In the genomic region with DNA sequence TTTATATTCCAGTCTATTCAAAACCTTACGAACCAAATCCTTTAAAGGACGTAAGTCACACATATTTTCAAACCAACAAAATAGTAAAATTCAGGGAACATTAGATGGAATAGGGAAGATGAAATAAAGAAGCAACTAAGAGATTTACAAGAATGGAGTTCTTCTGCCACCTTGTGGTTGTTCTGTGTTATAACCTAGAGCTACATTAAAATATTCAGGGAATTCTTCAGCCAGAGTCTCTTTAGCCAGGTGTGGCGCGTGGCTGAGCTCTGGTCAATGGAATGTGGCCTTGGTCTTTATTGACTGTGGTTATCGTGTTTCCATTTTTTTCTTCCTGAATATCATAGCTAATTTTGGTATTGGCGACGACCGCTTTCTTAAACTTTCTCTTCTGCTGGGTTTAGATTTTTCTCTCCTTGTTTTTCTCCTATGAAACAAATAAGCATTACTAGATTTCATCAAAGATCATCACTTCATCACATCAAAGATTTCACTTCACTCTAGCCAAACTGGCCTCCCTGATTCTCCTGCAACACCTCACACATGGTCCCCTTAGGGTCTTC, we compare ENCODE assay signal across 9 cellular contexts.
DNase-seq lines count a peak whose midpoint lies in the region; ATAC-seq, FAIRE-seq and TF ChIP-seq lines count a peak whose summit lies in the region.
"Had no signal": no experiment of that assay in that cellular context is flagged by ENCODE, and none has a peak within 500 bp of the region (broad histone marks: within the 10 kb centered on the region; RNA-seq: fewer than 3 reads in every experiment).

No MANE protein-coding gene starts in this region.

- H3F3A ChIP-seq in Loucy (ENCODE audit: low read depth) = no peaks in the 10 kb centered on the region
- H3F3A ChIP-seq in PC-9 (ENCODE audit: insufficient read depth, low read depth) = no peaks in the 10 kb centered on the region

- peak overlapping the region; percentile 5; the same call in 1 of the 2 replicates for H2AFZ ChIP-seq in Loucy (ENCODE audit: low read length)
- no peak overlapping the region for H2AFZ ChIP-seq in PC-9

- ATAC-seq in effector memory CD8-positive, alpha-beta T cell (replicated peaks) = peak; percentile 39
- no peak for ATAC-seq in HG03439 (IDR thresholded peaks at IDR 0.05; ENCODE audit: unreplicated experiment)

- peak; percentile 99 for FAIRE-seq in A204.1 (lab: Jason Lieb, UNC)

- no peak overlapping the region for H3K27ac Mint-ChIP-seq in effector memory CD8-positive, alpha-beta T cell
- H3K27ac Mint-ChIP-seq: dendritic cell treated with granulocyte-macrophage colony-stimulating factor and Interleukin-4, amounts not matched to agents 40 ng/mL and 50 ng/mL, for 4 days had no signal

- no peaks in the 10 kb centered on the region for H3K4me1 Mint-ChIP-seq in effector memory CD8-positive, alpha-beta T cell (ENCODE audit: low read depth in 2 of 2)

- no peak overlapping the region for H3K9ac ChIP-seq in Loucy (ENCODE audit: low read depth, low read length, poor library complexity, severe bottlenecking)

- peaks cover 6 to 7% of the 10 kb centered on the region in 2 donors for H3K27me3 Mint-ChIP-seq in effector memory CD8-positive, alpha-beta T cell

- no peaks in the 10 kb centered on the region for H3K9me3 Mint-ChIP-seq in effector memory CD8-positive, alpha-beta T cell
- H3K9me3 Mint-ChIP-seq: dendritic cell treated with granulocyte-macrophage colony-stimulating factor and Interleukin-4, amounts not matched to agents 40 ng/mL and 50 ng/mL, for 4 days had no signal

- H3K4me3 Mint-ChIP-seq in effector memory CD8-positive, alpha-beta T cell = no peak overlapping the region
- H3K4me3 Mint-ChIP-seq: dendritic cell treated with granulocyte-macrophage colony-stimulating factor and Interleukin-4, amounts not matched to agents 40 ng/mL and 50 ng/mL, for 4 days had no signal

- H3K4me3 ChIP-seq in GM12865 (ENCODE audit: low read depth, low read length) (no peak overlapping the region), Loucy (ENCODE audit: low read length, poor library complexity, severe bottlenecking) (no peak overlapping the region), PC-9 (no peak overlapping the region)

- CTCF ChIA-PET in PC-9 (lab: Charles Lee) = interaction anchor here (0.6 kb wide), 1 partner anchor 1579 kb away, joined by 3 read pairs; no protein-coding TSS in a partner anchor

- DNase-seq in GM12865 (ENCODE audit: low read depth) (peak; percentile 67), PC-9 (peak; percentile 21 to 53), medulla oblongata (ENCODE audit: extremely low spot score) (peak; percentile 74)
- no peak for DNase-seq in effector memory CD8-positive, alpha-beta T cell
- DNase-seq in effector CD4-positive, alpha-beta T cell = no peak

- no TSS peak for BruUV-seq in PC-9 (replicated peaks; lab: Mats Ljungman, UMichigan)

- H3K4me1 ChIP-seq in Loucy (ENCODE audit: insufficient read depth, low read length, poor library complexity, severe bottlenecking) (no peaks in the 10 kb centered on the region), PC-9 (replicated peaks; ENCODE audit: insufficient read depth) (no peaks in the 10 kb centered on the region)

- POLR2A ChIA-PET in PC-9 (lab: Charles Lee; ENCODE audit: unreplicated experiment) = no interaction called here

- H3K27me3 ChIP-seq in Loucy (ENCODE audit: insufficient read depth, low read length, poor library complexity, severe bottlenecking) (no peaks in the 10 kb centered on the region), PC-9 (ENCODE audit: insufficient read depth, low read depth) (no peaks in the 10 kb centered on the region)

- intact Hi-C loops in PC-9 (cut with micrococcal nuclease; ENCODE audit: unreplicated experiment) = no loop called here

- H3K36me3 ChIP-seq in Loucy (ENCODE audit: insufficient read depth, low read length) (no peaks in the 10 kb centered on the region), PC-9 (ENCODE audit: low read depth) (no peaks in the 10 kb centered on the region)

- H3K4me2 ChIP-seq in Loucy (ENCODE audit: low read depth, low read length, poor library complexity, severe bottlenecking) = no peak overlapping the region
- H3K4me2 ChIP-seq in PC-9 = no peak overlapping the region

- H4K20me1 ChIP-seq in Loucy (ENCODE audit: insufficient read depth, low read length, poor library complexity, severe bottlenecking) = no peaks in the 10 kb centered on the region
- no peaks in the 10 kb centered on the region for H4K20me1 ChIP-seq in PC-9 (ENCODE audit: insufficient read depth)

- no peak overlapping the region for H3K27ac ChIP-seq in PC-9

- H3K9me2 ChIP-seq in Loucy (replicated peaks; ENCODE audit: low read depth, low read length) (no peaks in the 10 kb centered on the region), PC-9 (ENCODE audit: insufficient read depth) (no peaks in the 10 kb centered on the region)

- H3K79me2 ChIP-seq in Loucy (ENCODE audit: insufficient read depth, low read length) = no peaks in the 10 kb centered on the region
- no peaks in the 10 kb centered on the region for H3K79me2 ChIP-seq in PC-9 (ENCODE audit: low read depth)

- TF ChIP-seq CTCF in GM12865 (IDR thresholded peaks at IDR 0.05; ENCODE audit: insufficient read depth, low read depth, low read length, missing control alignments) (peak; percentile 61), Loucy (conservative IDR thresholded peaks at IDR 0.05; ENCODE audit: low read length) (peak; percentile 75), PC-9 (conservative IDR thresholded peaks at IDR 0.05) (peak; percentile 76)

- no peaks in the 10 kb centered on the region for H3K36me3 Mint-ChIP-seq in effector memory CD8-positive, alpha-beta T cell (ENCODE audit: insufficient read depth)

- no peaks in the 10 kb centered on the region for H3K9me3 ChIP-seq in Loucy (ENCODE audit: insufficient read depth, low read depth, low read length)
- no peaks in the 10 kb centered on the region for H3K9me3 ChIP-seq in PC-9 (ENCODE audit: insufficient read depth, low read depth)

Comparison
In these comparisons a context has a peak if more than half of its experiments do, and no peak if none do; other contexts are left out.
1. DNase-seq: peak in GM12865 (single experiment), PC-9 (2 of 2) and medulla oblongata (single experiment); none in effector memory CD8-positive, alpha-beta T cell (0 of 3) and effector CD4-positive, alpha-beta T cell (single experiment).
2. Peak in every context shown above with its lines, with median percentiles within 50 percentile points of each other: CTCF ChIP-seq.